14 cellular contexts compared by ENCODE assay signal in the genomic region with DNA sequence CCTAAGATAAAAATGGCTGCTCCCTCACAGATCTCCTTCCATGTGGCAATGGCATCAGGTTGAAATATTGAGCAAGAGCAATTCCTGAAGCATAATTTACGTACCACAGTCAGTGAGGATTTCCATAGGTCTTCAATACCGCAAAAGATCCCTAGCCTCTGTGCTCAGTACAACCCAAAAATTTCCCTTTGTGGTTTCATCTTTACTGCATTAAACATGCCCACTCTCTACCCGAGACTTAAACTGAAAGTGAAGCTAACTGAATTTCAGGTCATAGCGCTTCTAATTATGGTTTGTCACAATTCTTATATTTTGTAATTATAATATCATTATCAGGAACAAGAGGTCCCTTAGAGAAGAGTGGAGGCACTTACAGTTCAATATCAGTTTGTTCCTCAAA.
DNase-seq lines count a peak whose midpoint lies in the region; ATAC-seq and TF ChIP-seq lines count a peak whose summit lies in the region.
"Had no signal": no experiment of that assay in that cellular context is flagged by ENCODE, and none has a peak within 500 bp of the region (broad histone marks: within the 10 kb centered on the region; RNA-seq: fewer than 3 reads in every experiment).

No MANE protein-coding gene starts in this region.

- H3K27ac ChIP-seq in Karpas-422 (ENCODE audit: low read length): no peak overlapping the region
- H3K27ac ChIP-seq: brain microvascular endothelial cell, esophagus muscularis mucosa, neutrophil, suprapubic skin had no signal

- no peaks in the 10 kb centered on the region for H4K20me1 ChIP-seq in Karpas-422 (ENCODE audit: insufficient read depth, low read depth, low read length)

- DNase-seq in GM13977 (ENCODE audit: low spot score) (peak; percentile 13), Karpas-422 (no peak), MG63 (no peak), NCI-H226 (no peak), AG08396 (ENCODE audit: low spot score) (no peak), anterior cingulate cortex (lab: John Stamatoyannopoulos, UW) (no peak)
- DNase-seq: brain microvascular endothelial cell; islet precursor cell; stimulated activated CD4-positive, alpha-beta T cell treated with anti-CD3 and anti-CD28 coated beads, Interleukin-2, amount 100 ng/mL, for 24 hours had no signal

- H3K9ac ChIP-seq in Karpas-422 (ENCODE audit: low read length): no peak overlapping the region

- peaks cover 4% of the 10 kb centered on the region; the same call in 1 of the 2 replicates for H3K4me1 ChIP-seq in Karpas-422 (ENCODE audit: low read length)
- H3K4me1 ChIP-seq: esophagus muscularis mucosa, suprapubic skin had no signal

- ATAC-seq in GM19467 (IDR thresholded peaks at IDR 0.05; ENCODE audit: unreplicated experiment) (peak; percentile 59), HG02943 (IDR thresholded peaks at IDR 0.05; ENCODE audit: low read depth, unreplicated experiment) (peak; percentile 70)

- no peak overlapping the region for H3K4me3 ChIP-seq in Karpas-422 (ENCODE audit: low read length)
- H3K4me3 ChIP-seq in MG63: no peak overlapping the region
- H3K4me3 ChIP-seq: esophagus muscularis mucosa, suprapubic skin had no signal

- H2AFZ ChIP-seq in Karpas-422 (ENCODE audit: low read length): 0 out of 2 replicates have a peak overlapping the region, but pooled peaks have one; percentile 28

- 0 out of 2 replicates have a peak, but pooled peaks cover 4% of the 10 kb centered on the region for H3K9me2 ChIP-seq in Karpas-422 (replicated peaks; ENCODE audit: insufficient read depth, low read length)

- no peak overlapping the region for H3K4me2 ChIP-seq in Karpas-422 (ENCODE audit: low read depth, low read length, poor library complexity, severe bottlenecking)

- no peak for TF ChIP-seq CTCF in GM13977 (IDR thresholded peaks at IDR 0.05; ENCODE audit: extremely low read depth, insufficient read depth, missing control alignments)

- H3K9me3 ChIP-seq in Karpas-422 (ENCODE audit: low read length): peaks cover under 1% of the 10 kb centered on the region; the same call in 1 of the 2 replicates
- H3K9me3 ChIP-seq in MG63: no peaks in the 10 kb centered on the region
- H3K9me3 ChIP-seq: esophagus muscularis mucosa, neutrophil, suprapubic skin had no signal

- H3K36me3 ChIP-seq in Karpas-422 (ENCODE audit: insufficient read depth, low read length) (no peaks in the 10 kb centered on the region), MG63 (no peaks in the 10 kb centered on the region)
- H3K36me3 ChIP-seq: brain microvascular endothelial cell, esophagus muscularis mucosa, neutrophil, suprapubic skin had no signal

- H3K27me3 ChIP-seq in Karpas-422 (ENCODE audit: low read length): no peaks in the 10 kb centered on the region
- no peaks in the 10 kb centered on the region for H3K27me3 ChIP-seq in MG63
- H3K27me3 ChIP-seq: brain microvascular endothelial cell, esophagus muscularis mucosa, neutrophil, suprapubic skin had no signal

- in situ Hi-C loops in GM13977 (cut with MboI; ENCODE audit: low pct_unique_long_range_greater_than_20kb, low sequenced_read_pairs, unreplicated experiment): no loop called here

- H3K79me2 ChIP-seq in Karpas-422 (ENCODE audit: low read length): no peaks in the 10 kb centered on the region
